In genomic region chr12:21300632-21301031, GRCh38 we compare ENCODE assay signal across 1 cellular context.
TF ChIP-seq lines count a peak whose summit lies in the region.

No MANE protein-coding gene starts in this region.

TF ChIP-seq in IMR-90, 13 proteins besides CTCF, POLR2A, EP300 and RAD21 (continued from another document):
- TF ChIP-seq ELK1 (IDR thresholded peaks at IDR 0.05; ENCODE audit: borderline replicate concordance, low read depth, low read length): no peak
